In genomic region chr4:498328-498919, GRCh38 we compare ENCODE assay signal across 8 cellular contexts.
DNase-seq lines count a peak whose midpoint lies in the region; ATAC-seq and FAIRE-seq lines count a peak whose summit lies in the region.

No MANE protein-coding gene starts in this region.

- H3K9me3 ChIP-seq in adipocyte (ENCODE audit: control insufficient read depth, low read length) = no peaks in the 10 kb centered on the region

- peaks cover 0 to 9% of the 10 kb centered on the region in 2 donors for H3K9me3 Mint-ChIP-seq in stimulated activated naive CD8-positive, alpha-beta T cell treated with anti-CD3 and anti-CD28 coated beads, Interleukin-15, amount 100 ng/mL, for 72 hours

- peak; percentile 24 for ATAC-seq in GM18909 (IDR thresholded peaks at IDR 0.05; ENCODE audit: poor library complexity, unreplicated experiment)
- peak; percentile 1 for ATAC-seq in HG03280 (IDR thresholded peaks at IDR 0.05; ENCODE audit: unreplicated experiment)
- ATAC-seq in stimulated activated naive CD8-positive, alpha-beta T cell treated with anti-CD3 and anti-CD28 coated beads, Interleukin-15, amount 100 ng/mL, for 72 hours = peak; percentile 53
- no peak for ATAC-seq in GM19035 (IDR thresholded peaks at IDR 0.05; ENCODE audit: unreplicated experiment)
- ATAC-seq in HG03378 (IDR thresholded peaks at IDR 0.05; ENCODE audit: unreplicated experiment) = no peak

- peak overlapping the region; percentile 95 to 97 for H3K4me3 Mint-ChIP-seq in stimulated activated naive CD8-positive, alpha-beta T cell treated with anti-CD3 and anti-CD28 coated beads, Interleukin-15, amount 100 ng/mL, for 72 hours

- H3K36me3 ChIP-seq in adipocyte (ENCODE audit: control insufficient read depth, insufficient read depth, low read length, severe bottlenecking) = peaks cover 34% of the 10 kb centered on the region

- FAIRE-seq in islet of Langerhans (lab: Jason Lieb, UNC) = peak; percentile 90

- H3K4me1 Mint-ChIP-seq in stimulated activated naive CD8-positive, alpha-beta T cell treated with anti-CD3 and anti-CD28 coated beads, Interleukin-15, amount 100 ng/mL, for 72 hours = peaks cover 39% of the 10 kb centered on the region

- no peaks in the 10 kb centered on the region for H3K27me3 Mint-ChIP-seq in stimulated activated naive CD8-positive, alpha-beta T cell treated with anti-CD3 and anti-CD28 coated beads, Interleukin-15, amount 100 ng/mL, for 72 hours

- DNase-seq in adipocyte (ENCODE audit: low read depth) (peak; percentile 44), HK-2 (ENCODE audit: unreplicated experiment) (no peak)
- no peak for DNase-seq in stimulated activated naive CD8-positive, alpha-beta T cell treated with anti-CD3 and anti-CD28 coated beads, Interleukin-15, amount 100 ng/mL, for 72 hours

- H3K27ac Mint-ChIP-seq in stimulated activated naive CD8-positive, alpha-beta T cell treated with anti-CD3 and anti-CD28 coated beads, Interleukin-15, amount 100 ng/mL, for 72 hours = peak overlapping the region; percentile 97 to 99

- H3K27me3 ChIP-seq in adipocyte (replicated peaks; ENCODE audit: control insufficient read depth, insufficient read depth, low read length) = no peaks in the 10 kb centered on the region

- peak overlapping the region; percentile 99 for H3K4me3 ChIP-seq in adipocyte (ENCODE audit: low read length)

- H3K4me1 ChIP-seq in adipocyte (ENCODE audit: control insufficient read depth, insufficient read depth, low read length) = peaks cover 11% of the 10 kb centered on the region

- peak overlapping the region; percentile 98 for H3K9ac ChIP-seq in adipocyte (ENCODE audit: low read length)

Comparison
In these comparisons a context has a peak if more than half of its experiments do, and no peak if none do; other contexts are left out.
1. ATAC-seq: peak in GM18909 (single experiment), HG03280 (single experiment) and stimulated activated naive CD8-positive, alpha-beta T cell treated with anti-CD3 and anti-CD28 coated beads, Interleukin-15, amount 100 ng/mL, for 72 hours (single experiment); none in GM19035 (single experiment) and HG03378 (single experiment).